ENCODE assay signal across 24 cellular contexts in genomic region chr3:176160997-176161396, GRCh38.
"Had no signal": no experiment of that assay in that cellular context is flagged by ENCODE, and none has a peak within 500 bp of the region (broad histone marks: within the 10 kb centered on the region; RNA-seq: fewer than 3 reads in every experiment).

No MANE protein-coding gene starts in this region.

- H3K4me3 Mint-ChIP-seq: stimulated activated effector memory CD8-positive, alpha-beta T cell treated with anti-CD3 and anti-CD28 coated beads, Interleukin-12 subunit alpha, Interleukin-12 subunit beta, amount 100 ng/mL, for 72 hours; stimulated activated memory B cell treated with anti-CD40 and anti-IgM and Interleukin-4, amounts not matched to agents 10 μg/mL and 1 μg/mL and 100 μg/mL, for 72 hours; stimulated activated naive B cell treated with anti-CD40 and anti-IgM and Interleukin-4, amounts not matched to agents 10 μg/mL and 1 μg/mL and 100 μg/mL, for 72 hours; stimulated activated naive CD8-positive, alpha-beta T cell treated with anti-CD3 and anti-CD28 coated beads, Interleukin-15, amount 100 ng/mL, for 72 hours; stimulated activated naive CD8-positive, alpha-beta T cell treated with anti-CD3 and anti-CD28 coated beads, Interleukin-15, Interleukin-2, amounts not matched to agents 100 ng/mL and 50 ng/mL, for 24 hours; type B pancreatic cell had no signal

- H3K4me1 Mint-ChIP-seq: stimulated activated effector memory CD8-positive, alpha-beta T cell treated with anti-CD3 and anti-CD28 coated beads, Interleukin-12 subunit alpha, Interleukin-12 subunit beta, amount 100 ng/mL, for 72 hours; stimulated activated memory B cell treated with anti-CD40 and anti-IgM and Interleukin-4, amounts not matched to agents 10 μg/mL and 1 μg/mL and 100 μg/mL, for 72 hours; stimulated activated naive B cell treated with anti-CD40 and anti-IgM and Interleukin-4, amounts not matched to agents 10 μg/mL and 1 μg/mL and 100 μg/mL, for 72 hours; stimulated activated naive CD8-positive, alpha-beta T cell treated with anti-CD3 and anti-CD28 coated beads, Interleukin-15, amount 100 ng/mL, for 72 hours had no signal

- DNase-seq: stimulated activated CD4-positive, alpha-beta T cell treated with anti-CD3 and anti-CD28 coated beads, Interleukin-2, amount 100 ng/mL, for 48 hours; stimulated activated CD4-positive, alpha-beta T cell treated with anti-CD3 and anti-CD28 coated beads, Interleukin-4, amount 100 ng/mL, for 1 hour; stimulated activated CD4-positive, alpha-beta T cell treated with anti-CD3 and anti-CD28 coated beads, Interleukin-4, amount 100 ng/mL, for 24 hours; stimulated activated CD4-positive, alpha-beta T cell treated with anti-CD3 and anti-CD28 coated beads, Interleukin-4, amount 100 ng/mL, for 4 hours; stimulated activated CD8-positive, alpha-beta memory T cell treated with anti-CD3 and anti-CD28 coated beads, Interleukin-4, amount 100 ng/mL, for 48 hours; stimulated activated naive B cell treated with anti-CD40 and anti-IgM and Interleukin-4, amounts not matched to agents 10 μg/mL and 1 μg/mL and 100 μg/mL, for 72 hours; stimulated activated naive CD4-positive, alpha-beta T cell; stimulated activated naive CD4-positive, alpha-beta T cell treated with Interleukin-2 at 50 U/mL for 16 hours; stimulated activated naive CD8-positive, alpha-beta T cell treated with anti-CD3 and anti-CD28 coated beads, Interleukin-15, amount 100 ng/mL, for 72 hours; stimulated activated naive CD8-positive, alpha-beta T cell treated with anti-CD3 and anti-CD28 coated beads, Interleukin-15, Interleukin-2, amounts not matched to agents 100 U/mL and 50 U/mL, for 24 hours; stomach; substantia nigra; testis; thyroid gland; tibial artery; transverse colon; trophoblast cell; upper lobe of left lung; upper lobe of right lung; uterus had no signal

- H3K27ac Mint-ChIP-seq: stimulated activated effector memory CD8-positive, alpha-beta T cell treated with anti-CD3 and anti-CD28 coated beads, Interleukin-12 subunit alpha, Interleukin-12 subunit beta, amount 100 ng/mL, for 72 hours; stimulated activated memory B cell treated with anti-CD40 and anti-IgM and Interleukin-4, amounts not matched to agents 10 μg/mL and 1 μg/mL and 100 μg/mL, for 72 hours; stimulated activated naive B cell treated with anti-CD40 and anti-IgM and Interleukin-4, amounts not matched to agents 10 μg/mL and 1 μg/mL and 100 μg/mL, for 72 hours; stimulated activated naive CD8-positive, alpha-beta T cell treated with anti-CD3 and anti-CD28 coated beads, Interleukin-15, amount 100 ng/mL, for 72 hours; stimulated activated naive CD8-positive, alpha-beta T cell treated with anti-CD3 and anti-CD28 coated beads, Interleukin-15, Interleukin-2, amounts not matched to agents 100 ng/mL and 50 ng/mL, for 24 hours; type B pancreatic cell had no signal

- H3K36me3 Mint-ChIP-seq: stimulated activated effector memory CD8-positive, alpha-beta T cell treated with anti-CD3 and anti-CD28 coated beads, Interleukin-12 subunit alpha, Interleukin-12 subunit beta, amount 100 ng/mL, for 72 hours; stimulated activated memory B cell treated with anti-CD40 and anti-IgM and Interleukin-4, amounts not matched to agents 10 μg/mL and 1 μg/mL and 100 μg/mL, for 72 hours; stimulated activated naive B cell treated with anti-CD40 and anti-IgM and Interleukin-4, amounts not matched to agents 10 μg/mL and 1 μg/mL and 100 μg/mL, for 72 hours had no signal

- ATAC-seq: stimulated activated effector memory CD8-positive, alpha-beta T cell treated with anti-CD3 and anti-CD28 coated beads, Interleukin-12 subunit alpha, Interleukin-12 subunit beta, amount 100 ng/mL, for 72 hours; stimulated activated memory B cell treated with anti-CD40 and anti-IgM and Interleukin-4, amounts not matched to agents 10 μg/mL and 1 μg/mL and 100 μg/mL, for 72 hours; stimulated activated naive B cell treated with anti-CD40 and anti-IgM and Interleukin-4, amounts not matched to agents 10 μg/mL and 1 μg/mL and 100 μg/mL, for 72 hours; stimulated activated naive CD8-positive, alpha-beta T cell treated with anti-CD3 and anti-CD28 coated beads, Interleukin-15, amount 100 ng/mL, for 72 hours; stimulated activated naive CD8-positive, alpha-beta T cell treated with anti-CD3 and anti-CD28 coated beads, Interleukin-15, Interleukin-2, amounts not matched to agents 100 U/mL and 50 U/mL, for 24 hours; upper lobe of right lung had no signal

- H3K27me3 Mint-ChIP-seq: stimulated activated memory B cell treated with anti-CD40 and anti-IgM and Interleukin-4, amounts not matched to agents 10 μg/mL and 1 μg/mL and 100 μg/mL, for 72 hours; stimulated activated naive B cell treated with anti-CD40 and anti-IgM and Interleukin-4, amounts not matched to agents 10 μg/mL and 1 μg/mL and 100 μg/mL, for 72 hours; stimulated activated naive CD8-positive, alpha-beta T cell treated with anti-CD3 and anti-CD28 coated beads, Interleukin-15, amount 100 ng/mL, for 72 hours; stimulated activated naive CD8-positive, alpha-beta T cell treated with anti-CD3 and anti-CD28 coated beads, Interleukin-15, Interleukin-2, amounts not matched to agents 100 ng/mL and 50 ng/mL, for 24 hours; type B pancreatic cell had no signal
